ENCODE assay signal across 1 cellular context in genomic region chr11:127627629-127628462, GRCh38.
TF ChIP-seq lines count a peak whose summit lies in the region.

No MANE protein-coding gene starts in this region.

TF ChIP-seq in IMR-90, 13 proteins besides CTCF, POLR2A, EP300 and RAD21 (continued from another document):
- TF ChIP-seq ELK1 (IDR thresholded peaks at IDR 0.05; ENCODE audit: borderline replicate concordance, low read depth, low read length) (no peak), MAZ (IDR thresholded peaks at IDR 0.05; ENCODE audit: borderline replicate concordance, low read depth, low read length) (no peak), BHLHE40 (IDR thresholded peaks at IDR 0.05; ENCODE audit: low read depth, low read length) (no peak), RFX5 (IDR thresholded peaks at IDR 0.05; ENCODE audit: low read depth, low read length) (no peak), MAFK (IDR thresholded peaks at IDR 0.05; ENCODE audit: low read depth, low read length) (peak; percentile 36; the same call in 1 of the 2 replicates), MXI1 (IDR thresholded peaks at IDR 0.05; ENCODE audit: borderline replicate concordance, low read depth, low read length) (no peak)
